1 cellular context compared by ENCODE assay signal in the genomic region with DNA sequence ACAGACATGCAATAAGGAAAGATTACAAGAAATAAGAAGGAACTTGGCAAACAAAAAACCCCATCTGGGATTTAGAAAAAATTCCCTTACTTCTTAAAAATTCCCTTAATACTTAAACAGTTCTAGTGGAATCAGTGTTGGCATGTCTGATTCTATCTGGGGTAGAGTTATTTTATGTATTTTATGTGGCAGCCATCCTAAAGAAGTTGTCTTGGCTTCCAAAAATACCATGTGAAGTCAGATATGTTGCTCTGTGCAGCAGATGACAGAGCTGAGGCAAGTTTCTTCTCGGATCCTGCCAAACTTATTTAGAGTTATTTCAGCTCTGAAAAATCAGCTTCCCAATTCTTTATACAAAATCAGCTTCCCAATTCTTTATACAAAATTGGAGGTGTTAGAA.
TF ChIP-seq lines count a peak whose summit lies in the region.

No MANE protein-coding gene starts in this region.

TF ChIP-seq in HepG2, 621 proteins besides CTCF, POLR2A, EP300 and RAD21:
- TF ChIP-seq TEAD2 (CRISPR knock-in tag; IDR thresholded peaks at IDR 0.05) (no peak), MATR3 (CRISPR knock-in tag; IDR thresholded peaks at IDR 0.05) (no peak), PHF8 (CRISPR knock-in tag; IDR thresholded peaks at IDR 0.05) (no peak), ATAD3A (CRISPR knock-in tag; IDR thresholded peaks at IDR 0.05) (no peak), GATA4 (IDR thresholded peaks at IDR 0.05; ENCODE audit: borderline replicate concordance, low read depth) (no peak)
- TF ChIP-seq, protein P1, sequence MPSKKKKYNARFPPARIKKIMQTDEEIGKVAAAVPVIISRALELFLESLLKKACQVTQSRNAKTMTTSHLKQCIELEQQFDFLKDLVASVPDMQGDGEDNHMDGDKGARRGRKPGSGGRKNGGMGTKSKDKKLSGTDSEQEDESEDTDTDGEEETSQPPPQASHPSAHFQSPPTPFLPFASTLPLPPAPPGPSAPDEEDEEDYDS (CRISPR knock-in tag; IDR thresholded peaks at IDR 0.05): no peak
- TF ChIP-seq, protein P2, sequence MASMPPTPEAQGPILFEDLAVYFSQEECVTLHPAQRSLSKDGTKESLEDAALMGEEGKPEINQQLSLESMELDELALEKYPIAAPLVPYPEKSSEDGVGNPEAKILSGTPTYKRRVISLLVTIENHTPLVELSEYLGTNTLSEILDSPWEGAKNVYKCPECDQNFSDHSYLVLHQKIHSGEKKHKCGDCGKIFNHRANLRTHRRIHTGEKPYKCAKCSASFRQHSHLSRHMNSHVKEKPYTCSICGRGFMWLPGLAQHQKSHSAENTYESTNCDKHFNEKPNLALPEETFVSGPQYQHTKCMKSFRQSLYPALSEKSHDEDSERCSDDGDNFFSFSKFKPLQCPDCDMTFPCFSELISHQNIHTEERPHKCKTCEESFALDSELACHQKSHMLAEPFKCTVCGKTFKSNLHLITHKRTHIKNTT (CRISPR knock-in tag; IDR thresholded peaks at IDR 0.05): no peak
- TF ChIP-seq, protein P3, sequence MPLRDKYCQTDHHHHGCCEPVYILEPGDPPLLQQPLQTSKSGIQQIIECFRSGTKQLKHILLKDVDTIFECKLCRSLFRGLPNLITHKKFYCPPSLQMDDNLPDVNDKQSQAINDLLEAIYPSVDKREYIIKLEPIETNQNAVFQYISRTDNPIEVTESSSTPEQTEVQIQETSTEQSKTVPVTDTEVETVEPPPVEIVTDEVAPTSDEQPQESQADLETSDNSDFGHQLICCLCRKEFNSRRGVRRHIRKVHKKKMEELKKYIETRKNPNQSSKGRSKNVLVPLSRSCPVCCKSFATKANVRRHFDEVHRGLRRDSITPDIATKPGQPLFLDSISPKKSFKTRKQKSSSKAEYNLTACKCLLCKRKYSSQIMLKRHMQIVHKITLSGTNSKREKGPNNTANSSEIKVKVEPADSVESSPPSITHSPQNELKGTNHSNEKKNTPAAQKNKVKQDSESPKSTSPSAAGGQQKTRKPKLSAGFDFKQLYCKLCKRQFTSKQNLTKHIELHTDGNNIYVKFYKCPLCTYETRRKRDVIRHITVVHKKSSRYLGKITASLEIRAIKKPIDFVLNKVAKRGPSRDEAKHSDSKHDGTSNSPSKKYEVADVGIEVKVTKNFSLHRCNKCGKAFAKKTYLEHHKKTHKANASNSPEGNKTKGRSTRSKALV (CRISPR knock-in tag; IDR thresholded peaks at IDR 0.05): no peak
- TF ChIP-seq, protein P4, sequence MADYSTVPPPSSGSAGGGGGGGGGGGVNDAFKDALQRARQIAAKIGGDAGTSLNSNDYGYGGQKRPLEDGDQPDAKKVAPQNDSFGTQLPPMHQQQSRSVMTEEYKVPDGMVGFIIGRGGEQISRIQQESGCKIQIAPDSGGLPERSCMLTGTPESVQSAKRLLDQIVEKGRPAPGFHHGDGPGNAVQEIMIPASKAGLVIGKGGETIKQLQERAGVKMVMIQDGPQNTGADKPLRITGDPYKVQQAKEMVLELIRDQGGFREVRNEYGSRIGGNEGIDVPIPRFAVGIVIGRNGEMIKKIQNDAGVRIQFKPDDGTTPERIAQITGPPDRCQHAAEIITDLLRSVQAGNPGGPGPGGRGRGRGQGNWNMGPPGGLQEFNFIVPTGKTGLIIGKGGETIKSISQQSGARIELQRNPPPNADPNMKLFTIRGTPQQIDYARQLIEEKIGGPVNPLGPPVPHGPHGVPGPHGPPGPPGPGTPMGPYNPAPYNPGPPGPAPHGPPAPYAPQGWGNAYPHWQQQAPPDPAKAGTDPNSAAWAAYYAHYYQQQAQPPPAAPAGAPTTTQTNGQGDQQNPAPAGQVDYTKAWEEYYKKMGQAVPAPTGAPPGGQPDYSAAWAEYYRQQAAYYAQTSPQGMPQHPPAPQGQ (CRISPR knock-in tag; IDR thresholded peaks at IDR 0.05; ENCODE audit: borderline replicate concordance): no peak
